Comparison of ENCODE assay signal across 8 cellular contexts in genomic region chr5:32329395-32329834, GRCh38. TPM values are rescaled to one million over a fixed set of nuclear protein-coding genes. Genes with fewer than 3 reads are reported as not detected.
DNase-seq lines count a peak whose midpoint lies in the region; ATAC-seq, FAIRE-seq and TF ChIP-seq lines count a peak whose summit lies in the region.

No MANE protein-coding gene starts in this region.

- H3K9me3 ChIP-seq in AG04450 (ENCODE audit: control insufficient read depth, insufficient read depth, low read length) (no peaks in the 10 kb centered on the region), endodermal cell (ENCODE audit: control insufficient read depth, low read length) (peaks cover 4% of the 10 kb centered on the region), mucosa of descending colon (no peaks in the 10 kb centered on the region)

- ATAC-seq in HG02973 (IDR thresholded peaks at IDR 0.05; ENCODE audit: unreplicated experiment) (peak; percentile 70), mucosa of descending colon (peak; percentile 77)
- ATAC-seq in activated CD8-positive, alpha-beta T cell treated with anti-CD3 and anti-CD28 coated beads for 36 hours = peak; percentile 89

- CTCF ChIA-PET in AG04450 (lab: Charles Lee) = interaction anchor here (0.5 to 5.5 kb wide), 24 partner anchors 10 to 590 kb away, joined by 3 to 92 read pairs (median 4); no protein-coding TSS in a partner anchor
- CTCF ChIA-PET in activated CD8-positive, alpha-beta T cell treated with anti-CD3 and anti-CD28 coated beads for 36 hours (lab: Charles Lee) = interaction anchor here (0.6 to 8.0 kb wide), 42 partner anchors 9 to 284 kb away, joined by 3 to 164 read pairs (median 4); no protein-coding TSS in a partner anchor

- peak; percentile 71 for FAIRE-seq in GM18507 (lab: Jason Lieb, UNC)

- no peaks in the 10 kb centered on the region for H3K9me3 Mint-ChIP-seq in activated CD8-positive, alpha-beta T cell treated with anti-CD3 and anti-CD28 coated beads for 36 hours
- H3K9me3 Mint-ChIP-seq in endodermal cell = peaks cover 8% of the 10 kb centered on the region

- POLR2A ChIA-PET in AG04450 (lab: Yijun Ruan, JAX) = interaction anchor here (0.5 to 0.7 kb wide), 2 partner anchors 22 to 133 kb away, joined by 7 to 11 read pairs; no protein-coding TSS in a partner anchor
- POLR2A ChIA-PET in activated CD8-positive, alpha-beta T cell treated with anti-CD3 and anti-CD28 coated beads for 36 hours (lab: Charles Lee) = interaction anchor here (1.2 to 1.7 kb wide), 2 partner anchors 23 to 98 kb away, joined by 4 to 7 read pairs; no protein-coding TSS in a partner anchor

- peaks cover 3% of the 10 kb centered on the region for H3K4me1 ChIP-seq in endodermal cell (ENCODE audit: control insufficient read depth, insufficient read depth, low read length)
- H3K4me1 ChIP-seq in mucosa of descending colon (ENCODE audit: low read depth) = peaks cover 10% of the 10 kb centered on the region

- no peak overlapping the region for H3K27ac Mint-ChIP-seq in activated CD8-positive, alpha-beta T cell treated with anti-CD3 and anti-CD28 coated beads for 36 hours
- H3K27ac Mint-ChIP-seq in endodermal cell = no peak overlapping the region

- 45 to 47% methylated on average over 9 to 10 of the region's 10 CpGs for WGBS in endodermal cell (ENCODE audit: insufficient coverage in 1 of 2, insufficient read length in 1 of 2), 2 experiments

- intact Hi-C loops in activated CD8-positive, alpha-beta T cell treated with anti-CD3 and anti-CD28 coated beads for 36 hours (cut with micrococcal nuclease) = loop anchor here (1.0 kb wide), 1 partner anchor 97 kb away; no protein-coding TSS in a partner anchor
- intact Hi-C loops in mucosa of descending colon (cut with DNase I, micrococcal nuclease) = loop anchor here in 1 of 2 donors (2.0 kb wide), 1 partner anchor 97 kb away; no protein-coding TSS in a partner anchor

- H3K36me3 ChIP-seq in endodermal cell (ENCODE audit: control insufficient read depth, insufficient read depth, low read length) (no peaks in the 10 kb centered on the region), mucosa of descending colon (ENCODE audit: low read depth) (no peaks in the 10 kb centered on the region)

- H3K27me3 Mint-ChIP-seq in activated CD8-positive, alpha-beta T cell treated with anti-CD3 and anti-CD28 coated beads for 36 hours = no peaks in the 10 kb centered on the region
- no peaks in the 10 kb centered on the region for H3K27me3 Mint-ChIP-seq in endodermal cell (ENCODE audit: insufficient read depth)

- H3K9ac ChIP-seq in endodermal cell (ENCODE audit: extremely low read depth, low read length, poor library complexity, severe bottlenecking) = no peak overlapping the region

- H3K4me1 Mint-ChIP-seq in activated CD8-positive, alpha-beta T cell treated with anti-CD3 and anti-CD28 coated beads for 36 hours (ENCODE audit: low read depth) = peaks cover 4% of the 10 kb centered on the region
- peaks cover 10% of the 10 kb centered on the region for H3K4me1 Mint-ChIP-seq in endodermal cell

- H3K4me3 ChIP-seq in AG04450 (ENCODE audit: low read depth, low read length) (no peak overlapping the region), endodermal cell (ENCODE audit: low read length) (no peak overlapping the region), mucosa of descending colon (no peak overlapping the region)

- no peaks in the 10 kb centered on the region for H3K36me3 Mint-ChIP-seq in activated CD8-positive, alpha-beta T cell treated with anti-CD3 and anti-CD28 coated beads for 36 hours (ENCODE audit: low read depth)
- H3K36me3 Mint-ChIP-seq in endodermal cell (ENCODE audit: low read depth) = no peaks in the 10 kb centered on the region

- H3K4me3 Mint-ChIP-seq in activated CD8-positive, alpha-beta T cell treated with anti-CD3 and anti-CD28 coated beads for 36 hours = no peak overlapping the region
- no peak overlapping the region for H3K4me3 Mint-ChIP-seq in endodermal cell

- H3K27me3 ChIP-seq in AG04450 (ENCODE audit: control insufficient read depth, insufficient read depth, low read length) (peaks cover 3% of the 10 kb centered on the region), endodermal cell (ENCODE audit: control insufficient read depth, insufficient read depth, low read length, poor library complexity, severe bottlenecking) (no peaks in the 10 kb centered on the region)

- DNase-seq in AG04450 (ENCODE audit: low read depth, low spot score) (no peak), GM18507 (ENCODE audit: extremely low spot score, insufficient read length, low read depth) (peak; percentile 66), NCI-H524 treated with DMSO at 0.1 percent for 48 hours (lab: John Stamatoyannopoulos, UW) (peak; percentile 53), endodermal cell (peak; percentile 89), mucosa of descending colon (peak in 2 of 3 donors; percentile 72 to 82)
- peak; percentile 72 for DNase-seq in activated CD8-positive, alpha-beta T cell treated with anti-CD3 and anti-CD28 coated beads for 36 hours
- peak in 5 of 6 experiments; percentile 12 to 56 (median 33) for DNase-seq in stimulated activated naive CD4-positive, alpha-beta T cell (lab: John Stamatoyannopoulos, UW)

- no peak overlapping the region for H3K27ac ChIP-seq in AG04450 (ENCODE audit: low read depth, low read length)
- no peak overlapping the region for H3K27ac ChIP-seq in endodermal cell (ENCODE audit: low read depth, low read length)

- peak; percentile 77 for TF ChIP-seq CTCF in AG04450 (IDR thresholded peaks at IDR 0.05; ENCODE audit: low read depth, low read length)
- peak; percentile 64 for TF ChIP-seq CTCF in activated CD8-positive, alpha-beta T cell treated with anti-CD3 and anti-CD28 coated beads for 36 hours (IDR thresholded peaks at IDR 0.05)
- TF ChIP-seq CTCF in endodermal cell (conservative IDR thresholded peaks at IDR 0.05) = peak; percentile 85
- peak; percentile 37 for TF ChIP-seq CTCF in mucosa of descending colon (IDR thresholded peaks at IDR 0.05)

RNA-seq across cellular contexts. Expression of gene MTMR12, which starts 16.7 kb away (rescaled TPM):
- 15.7 and 20.8 TPM in 2 replicates for polyA plus RNA-seq in AG04450 (2011; rRNA removed)
- 16.5 and 21.7 TPM in 2 replicates for polyA minus RNA-seq in AG04450 (2011; rRNA and poly(A)+ RNA removed)
- total RNA-seq in activated CD8-positive, alpha-beta T cell treated with anti-CD3 and anti-CD28 coated beads for 36 hours = 10 to 100 TPM; 19.7 to 19.9 TPM
- total RNA-seq in endodermal cell (10 to 100 TPM; 32.7 to 33.3 TPM), mucosa of descending colon (10 to 100 TPM; 19.3 to 43.8 (median 20.7) TPM)
- 24.2 TPM for polyA plus RNA-seq in endodermal cell (2013, experiment 1 of 2)
- polyA plus RNA-seq in endodermal cell (2013, experiment 2 of 2) = 22.1 TPM
